In genomic region chr19:1269065-1269477, GRCh38 we compare ENCODE assay signal across 8 cellular contexts. TPM values are rescaled to one million over a fixed set of nuclear protein-coding genes. Genes with fewer than 3 reads are reported as not detected.
DNase-seq lines count a peak whose midpoint lies in the region; ATAC-seq, FAIRE-seq and TF ChIP-seq lines count a peak whose summit lies in the region.

TSS of gene CIRBP (plus strand) at chr19:1269332. CDS start at chr19:1270934, 1,602 bp downstream.

- TF ChIP-seq RAD21 in HepG2 (CRISPR knock-in tag; IDR thresholded peaks at IDR 0.05) = no peak

- no peak for TF ChIP-seq EP300 in HepG2 (IDR thresholded peaks at IDR 0.05; ENCODE audit: low read depth in 2 of 2, low read length in 2 of 2)
- no peak for TF ChIP-seq EP300 in HepG2 (CRISPR knock-in tag; IDR thresholded peaks at IDR 0.05; ENCODE audit: borderline replicate concordance)

- no peaks in the 10 kb centered on the region for H3K9me3 Mint-ChIP-seq in dendritic cell treated with granulocyte-macrophage colony-stimulating factor and Interleukin-4, amounts not matched to agents 40 ng/mL and 50 ng/mL, for 4 days

- peaks cover 50% of the 10 kb centered on the region for H3K36me3 Mint-ChIP-seq in dendritic cell treated with granulocyte-macrophage colony-stimulating factor and Interleukin-4, amounts not matched to agents 40 ng/mL and 50 ng/mL, for 4 days (ENCODE audit: low read depth)

- H3K4me1 Mint-ChIP-seq in dendritic cell treated with granulocyte-macrophage colony-stimulating factor and Interleukin-4, amounts not matched to agents 40 ng/mL and 50 ng/mL, for 4 days (ENCODE audit: low read depth) = peaks cover 86% of the 10 kb centered on the region

- H3K27ac ChIP-seq in HepG2 (ENCODE audit: extremely low read length, insufficient read depth, low read length) = peak within 1 kb of the TSS; percentile 85

- peaks cover 7% of the 10 kb centered on the region for H3K27me3 Mint-ChIP-seq in dendritic cell treated with granulocyte-macrophage colony-stimulating factor and Interleukin-4, amounts not matched to agents 40 ng/mL and 50 ng/mL, for 4 days

- H3K4me1 ChIP-seq in HepG2 (ENCODE audit: insufficient read depth, low read length) = peaks cover 78% of the 10 kb centered on the region

- H2AFZ ChIP-seq in HepG2 (ENCODE audit: low read length) = no peak within 1 kb of the TSS

- H3K9ac ChIP-seq in HepG2 (ENCODE audit: insufficient read depth, low read depth, low read length) = peak within 1 kb of the TSS; percentile 90

- peak; percentile 37 for FAIRE-seq in HepG2 (lab: Jason Lieb, UNC)

- POLR2A ChIA-PET in HepG2 (lab: Yijun Ruan, JAX) = interaction anchor here (0.5 to 11.5 kb wide), 53 partner anchors 10 to 409 kb away, joined by 3 to 668 read pairs (median 5); partner anchors contain the start of genes ARHGAP45, ATP5F1D, CBARP and CNN2

- TF ChIP-seq POLR2A in HepG2 (IDR thresholded peaks at IDR 0.05; ENCODE audit: insufficient read depth in 1 of 2, low read depth in 2 of 2, low read length in 2 of 2) = peak in 1 of 2 experiments; percentile 96; a peak in 2 of 4 replicates

- in situ Hi-C loops in HepG2 (cut with HindIII; ENCODE audit: extremely low pct_ligation_motif_present, low pct_unique_long_range_greater_than_20kb) = no loop called here

- peaks cover 15 to 36% of the 10 kb centered on the region in 2 experiments for H3K36me3 ChIP-seq in HepG2 (replicated peaks in 1 of 2; ENCODE audit: control insufficient read depth in 1 of 2, insufficient read depth in 2 of 2, low read length in 2 of 2)

- H3K27ac Mint-ChIP-seq in dendritic cell treated with granulocyte-macrophage colony-stimulating factor and Interleukin-4, amounts not matched to agents 40 ng/mL and 50 ng/mL, for 4 days = peak within 1 kb of the TSS; percentile 90

- H3K4me3 Mint-ChIP-seq in dendritic cell treated with granulocyte-macrophage colony-stimulating factor and Interleukin-4, amounts not matched to agents 40 ng/mL and 50 ng/mL, for 4 days = peak within 1 kb of the TSS; percentile 99

- no peak for TF ChIP-seq CTCF in HepG2 (CRISPR knock-in tag; IDR thresholded peaks at IDR 0.05)

- CTCF ChIA-PET in HepG2 (lab: Yijun Ruan, JAX; ENCODE audit: low intra/inter-chr PET ratio, low total read pairs) = no interaction called here

- peak within 1 kb of the TSS; percentile 100 for H3K4me2 ChIP-seq in HepG2 (ENCODE audit: low read depth, low read length)

- WGBS in HepG2 (ENCODE audit: low lambda C conversion rate) = no CpG with 5 or more reads among the region's 50 CpGs

- ATAC-seq in GM19372 (IDR thresholded peaks at IDR 0.05; ENCODE audit: low read depth, unreplicated experiment) = peak; percentile 55
- peak; percentile 30 for ATAC-seq in HG03565 (IDR thresholded peaks at IDR 0.05; ENCODE audit: unreplicated experiment)
- ATAC-seq in HepG2 = peak; percentile 45

- H3K79me2 ChIP-seq in HepG2 (ENCODE audit: insufficient read depth, low read length) = peaks cover 34% of the 10 kb centered on the region

- intact Hi-C loops in dendritic cell treated with granulocyte-macrophage colony-stimulating factor and Interleukin-4, amounts not matched to agents 40 ng/mL and 50 ng/mL, for 4 days (cut with micrococcal nuclease) = no loop called here
- intact Hi-C loops in HepG2 (cut with micrococcal nuclease; ENCODE audit: unreplicated experiment) = loop anchor here (1.0 kb wide), 1 partner anchor 25 kb away; no protein-coding TSS in a partner anchor

- H3K27me3 ChIP-seq in HepG2 (ENCODE audit: control insufficient read depth in 1 of 2, insufficient read depth in 2 of 2, low read length in 2 of 2) = no peaks in the 10 kb centered on the region

- H4K20me1 ChIP-seq in HepG2 (ENCODE audit: insufficient read depth, low read length) = peaks cover 36% of the 10 kb centered on the region

- DNase-seq in C1 segment of cervical spinal cord (lab: John Stamatoyannopoulos, UW) (peak; percentile 85 to 99 (median 96)), NCI-H774 (lab: John Stamatoyannopoulos, UW) (peak; percentile 97), HepG2 (ENCODE audit: low spot score) (peak; percentile 96)
- DNase-seq in activated CD4-positive, alpha-beta T cell treated with anti-CD3 and anti-CD28 coated beads, Interleukin-2, amount 50 U/mL, for 24 hours (ENCODE audit: low read depth in 1 of 2, low spot score in 1 of 2) = peak; percentile 99 to 100
- DNase-seq in stimulated activated CD4-positive, alpha-beta T cell treated with anti-CD3 and anti-CD28 coated beads, Interleukin-2, amount 100 ng/mL, for 48 hours = peak; percentile 99

- BruUV-seq in HepG2 (replicated peaks; lab: Mats Ljungman, UMichigan) = no TSS peak

- H3K9me3 ChIP-seq in HepG2 (ENCODE audit: low read length) = no peaks in the 10 kb centered on the region

- H3K4me3 ChIP-seq in HepG2 (replicated peaks in 1 of 3; ENCODE audit: insufficient read depth in 1 of 3, low read depth in 2 of 3, low read length in 3 of 3) = peak within 1 kb of the TSS; percentile 59 to 83 (median 62)

TF ChIP-seq in HepG2, 621 proteins besides CTCF, POLR2A, EP300 and RAD21 (continues in another document):
- TF ChIP-seq PRDM4 (CRISPR knock-in tag; IDR thresholded peaks at IDR 0.05; ENCODE audit: borderline replicate concordance) = no peak
- peak; percentile 46 for TF ChIP-seq ARID4A (CRISPR knock-in tag; IDR thresholded peaks at IDR 0.05; ENCODE audit: borderline replicate concordance)

RNA-seq across cellular contexts. Expression of gene CIRBP, which starts in this region (rescaled TPM):
- 133 and 135 TPM in 2 replicates for total RNA-seq in HepG2 (2016; rRNA removed; fragmentation: Illumina TruSeq; extraction: Trizol)
- total RNA-seq in HepG2 (2016; cell fraction: cytosol; rRNA removed; fragmentation: Illumina TruSeq; extraction: Trizol; ENCODE audit: low read depth) = 96.6 and 116 TPM in 2 replicates
- 122 and 153 TPM in 2 replicates for total RNA-seq in HepG2 (2016; cell fraction: insoluble cytoplasmic fraction; rRNA removed; fragmentation: Illumina TruSeq; extraction: Trizol)
- 83.7 and 88.2 TPM in 2 replicates for total RNA-seq in HepG2 (2016; cell fraction: membrane; rRNA removed; fragmentation: Illumina TruSeq; extraction: Trizol)
- 100 and 108 TPM in 2 replicates for total RNA-seq in HepG2 (2016; cell fraction: nucleus; rRNA removed; fragmentation: Illumina TruSeq; extraction: Trizol)
- 140 and 177 TPM in 2 replicates for polyA plus RNA-seq in HepG2 (2011; rRNA removed)
- 120 and 152 TPM in 2 replicates for polyA plus RNA-seq in HepG2 (2011; cell fraction: cytosol; rRNA removed)
- polyA plus RNA-seq in HepG2 (2011; cell fraction: nucleus; rRNA removed) = 887 and 1,037 TPM in 2 replicates
- polyA plus RNA-seq in HepG2 (2012) = 154 and 221 TPM in 2 replicates
- polyA plus RNA-seq in HepG2 (2016; cell fraction: cytosol; fragmentation: Illumina TruSeq; extraction: Trizol; ENCODE audit: low read depth) = 39.2 and 45.5 TPM in 2 replicates
- polyA plus RNA-seq in HepG2 (2016; cell fraction: insoluble cytoplasmic fraction; fragmentation: Illumina TruSeq; extraction: Trizol; ENCODE audit: low read depth) = 156 and 182 TPM in 2 replicates
- 63.6 and 72.0 TPM in 2 replicates for polyA plus RNA-seq in HepG2 (2016; cell fraction: membrane; fragmentation: Illumina TruSeq; extraction: Trizol; ENCODE audit: low read depth)
- polyA plus RNA-seq in HepG2 (2016; cell fraction: nucleus; fragmentation: Illumina TruSeq; extraction: Trizol; ENCODE audit: insufficient read depth, low read depth) = 293 and 318 TPM in 2 replicates
- 38.8 and 49.7 TPM in 2 replicates for polyA minus RNA-seq in HepG2 (2011; rRNA and poly(A)+ RNA removed; ENCODE audit: low replicate concordance)
- 32.8 and 38.9 TPM in 2 replicates for polyA minus RNA-seq in HepG2 (2011; cell fraction: cytosol; rRNA and poly(A)+ RNA removed)
- polyA minus RNA-seq in HepG2 (2011; cell fraction: nucleus; rRNA and poly(A)+ RNA removed) = 106 and 131 TPM in 2 replicates

Comparison
In these comparisons a context has a peak if more than half of its experiments do, and no peak if none do; other contexts are left out.
1. Peak in every context shown above with its lines: DNase-seq, ATAC-seq, H3K4me3 ChIP-seq and H3K27ac ChIP-seq.